8 cellular contexts compared by ENCODE assay signal in the genomic region with DNA sequence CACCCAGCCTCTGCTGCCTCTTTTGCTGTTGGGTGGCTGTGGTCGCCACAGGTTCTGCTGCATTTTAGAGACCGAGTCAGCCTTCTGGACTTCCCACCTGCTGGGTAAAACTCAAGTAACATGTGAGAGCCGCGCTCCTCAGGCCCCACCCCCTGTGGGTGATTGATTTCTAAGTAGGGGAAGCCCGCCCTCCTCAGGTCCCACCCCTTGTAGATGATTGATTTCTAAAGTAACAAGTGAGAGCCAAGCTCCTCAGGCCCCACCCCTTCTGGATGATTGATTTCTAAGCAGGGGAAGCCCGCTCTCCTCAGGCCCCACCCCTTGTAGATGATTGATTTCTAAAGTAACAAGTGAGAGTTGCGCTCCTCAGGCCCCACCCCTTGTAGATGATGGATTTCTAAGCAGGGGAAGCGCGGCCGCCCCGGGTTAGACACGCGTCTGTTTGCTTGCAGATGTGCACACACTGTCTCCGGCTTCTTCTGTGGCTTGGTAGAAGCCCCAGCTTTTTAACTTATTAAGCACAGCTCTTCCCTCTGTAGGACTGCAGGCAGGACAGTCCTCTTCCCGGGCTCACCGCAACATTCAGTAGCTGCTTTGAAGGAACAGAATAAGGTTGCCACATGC.
DNase-seq lines count a peak whose midpoint lies in the region; ATAC-seq, FAIRE-seq and TF ChIP-seq lines count a peak whose summit lies in the region.

No MANE protein-coding gene starts in this region.

- ATAC-seq in HG02642 (IDR thresholded peaks at IDR 0.05; ENCODE audit: poor library complexity, unreplicated experiment) (peak; percentile 96), psoas muscle (peak; percentile 98 to 99 (median 99))

- H3K4me3 ChIP-seq in GM12864 (ENCODE audit: low read depth, low read length): peak overlapping the region; percentile 40
- H3K4me3 ChIP-seq in right atrium auricular region: peak overlapping the region; percentile 20 to 44
- peak overlapping the region; percentile 57 for H3K4me3 ChIP-seq in psoas muscle

- H3K9me3 ChIP-seq in right atrium auricular region (no peaks in the 10 kb centered on the region), psoas muscle (no peaks in the 10 kb centered on the region)

- peaks cover 0 to 23% of the 10 kb centered on the region in 2 donors for H3K4me1 ChIP-seq in right atrium auricular region
- H3K4me1 ChIP-seq in psoas muscle: peaks cover 17% of the 10 kb centered on the region

- WGBS in psoas muscle, 3 donors: 3 to 8% (median 5%) methylated on average over 16 of the region's 16 CpGs

- H3K27ac ChIP-seq in right atrium auricular region (peak overlapping the region; percentile 38 to 56), psoas muscle (peak overlapping the region; percentile 61)

- H3K36me3 ChIP-seq in right atrium auricular region: no peaks in the 10 kb centered on the region
- no peaks in the 10 kb centered on the region for H3K36me3 ChIP-seq in psoas muscle (ENCODE audit: insufficient read depth in 1 of 2, low read depth in 1 of 2)

- intact Hi-C loops in psoas muscle (cut with DNase I): no loop called here

- DNase-seq in GM12864 (ENCODE audit: low read depth) (peak; percentile 98), NCI-H128 (lab: John Stamatoyannopoulos, UW; ENCODE audit: unreplicated experiment) (peak; percentile 92), T follicular helper cell (ENCODE audit: low read depth) (peak; percentile 89), amniotic stem cell (lab: John Stamatoyannopoulos, UW) (peak; percentile 92), right atrium auricular region (ENCODE audit: low spot score) (peak; percentile 97), psoas muscle (peak; percentile 88 to 91), urothelium cell line (ENCODE audit: low spot score) (peak; percentile 36)

- H3K27me3 ChIP-seq in right atrium auricular region: no peaks in the 10 kb centered on the region
- H3K27me3 ChIP-seq in psoas muscle (ENCODE audit: insufficient read depth in 3 of 3, low read length in 2 of 3): no peaks in the 10 kb centered on the region

- no peak for TF ChIP-seq CTCF in GM12864 (IDR thresholded peaks at IDR 0.05; ENCODE audit: low read depth, low read length, missing control alignments)
- no peak for TF ChIP-seq CTCF in right atrium auricular region (IDR thresholded peaks at IDR 0.05)
- TF ChIP-seq CTCF in psoas muscle (IDR thresholded peaks at IDR 0.05): no peak

- no peak for FAIRE-seq in urothelium cell line (lab: Jason Lieb, UNC)

Comparison
In these comparisons a context has a peak if more than half of its experiments do, and no peak if none do; other contexts are left out.
1. Peak in every context shown above with its lines: DNase-seq, ATAC-seq, H3K4me3 ChIP-seq and H3K27ac ChIP-seq.
2. DNase-seq: peak in every context shown above with its lines; median percentile 98 in GM12864; 97 in right atrium auricular region; 92 in NCI-H128; 92 in amniotic stem cell; 90 in psoas muscle; 89 in T follicular helper cell; 36 in urothelium cell line.